15 cellular contexts compared by ENCODE assay signal in the genomic region with DNA sequence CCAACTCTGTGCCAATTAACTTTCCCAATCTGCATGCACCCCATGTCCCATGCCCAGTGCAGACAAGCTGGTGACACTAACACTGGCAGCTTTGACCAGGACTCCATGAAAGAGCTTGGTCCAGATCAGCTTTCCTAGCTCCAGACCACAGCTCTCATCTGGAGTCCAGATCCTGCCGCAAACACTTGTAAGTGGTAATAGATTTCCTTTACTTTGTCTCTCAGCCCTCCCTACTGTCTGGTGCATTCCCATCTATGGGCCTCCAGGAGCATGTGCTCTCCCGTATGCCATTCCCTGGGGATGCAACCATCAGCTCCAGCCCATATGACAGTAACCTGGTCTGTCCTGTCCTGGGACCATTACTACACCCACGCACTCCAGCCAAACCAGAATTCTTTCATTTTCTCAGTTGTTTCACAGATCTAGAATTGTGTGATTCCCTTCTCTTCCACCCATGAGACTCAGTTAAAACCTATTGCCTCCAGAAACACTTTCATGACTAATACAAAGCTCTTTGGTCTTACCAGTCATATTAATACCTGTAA.
"Had no signal": no experiment of that assay in that cellular context is flagged by ENCODE, and none has a peak within 500 bp of the region (broad histone marks: within the 10 kb centered on the region; RNA-seq: fewer than 3 reads in every experiment).

No MANE protein-coding gene starts in this region.

- H3K4me2 ChIP-seq: smooth muscle cell had no signal

- H3K4me3 ChIP-seq: body of pancreas, smooth muscle cell had no signal

- ATAC-seq: activated CD4-positive, CD25-positive, alpha-beta regulatory T cell treated with anti-CD3 and anti-CD28 coated beads, Interleukin-2, amount 50 U/mL, for 24 hours; body of pancreas; effector memory CD8-positive, alpha-beta T cell; left lobe of liver; stimulated activated memory B cell treated with anti-CD40 and anti-IgM and Interleukin-4, amounts not matched to agents 10 μg/mL and 1 μg/mL and 100 μg/mL, for 72 hours had no signal

- DNase-seq: activated effector memory CD4-positive, alpha-beta T cell treated with Interleukin-2 at 50 U/mL for 16 hours; activated T-cell treated with anti-CD3 and anti-CD28 coated beads, Interleukin-2, amount 50 U/mL, for 1 hour; body of pancreas; effector memory CD8-positive, alpha-beta T cell; retina; substantia nigra had no signal

- H3K27me3 ChIP-seq: body of pancreas had no signal

- H3K27ac Mint-ChIP-seq: activated naive CD4-positive, alpha-beta T cell treated with anti-CD3 and anti-CD28 coated beads, Interleukin-2, amount 50 U/mL, for 24 hours; dendritic cell treated with granulocyte-macrophage colony-stimulating factor and Interleukin-4, amounts not matched to agents 40 ng/mL and 50 ng/mL, for 4 days; effector memory CD8-positive, alpha-beta T cell; memory B cell; stimulated activated memory B cell treated with anti-CD40 and anti-IgM and Interleukin-4, amounts not matched to agents 10 μg/mL and 1 μg/mL and 100 μg/mL, for 72 hours; T-helper 2 cell treated with Interferon-gamma antibody and Interleukin-4, amounts not matched to agents 5 μg/mL and 100 μg/mL, for 36 hours had no signal

- H3K36me3 Mint-ChIP-seq: activated naive CD4-positive, alpha-beta T cell treated with anti-CD3 and anti-CD28 coated beads, Interleukin-2, amount 50 U/mL, for 24 hours; memory B cell; stimulated activated memory B cell treated with anti-CD40 and anti-IgM and Interleukin-4, amounts not matched to agents 10 μg/mL and 1 μg/mL and 100 μg/mL, for 72 hours had no signal

- H3K9me3 Mint-ChIP-seq: activated naive CD4-positive, alpha-beta T cell treated with anti-CD3 and anti-CD28 coated beads, Interleukin-2, amount 50 U/mL, for 24 hours; dendritic cell treated with granulocyte-macrophage colony-stimulating factor and Interleukin-4, amounts not matched to agents 40 ng/mL and 50 ng/mL, for 4 days; effector memory CD8-positive, alpha-beta T cell; memory B cell; stimulated activated memory B cell treated with anti-CD40 and anti-IgM and Interleukin-4, amounts not matched to agents 10 μg/mL and 1 μg/mL and 100 μg/mL, for 72 hours; T-helper 2 cell treated with Interferon-gamma antibody and Interleukin-4, amounts not matched to agents 5 μg/mL and 100 μg/mL, for 36 hours had no signal

- H3K4me3 Mint-ChIP-seq: activated naive CD4-positive, alpha-beta T cell treated with anti-CD3 and anti-CD28 coated beads, Interleukin-2, amount 50 U/mL, for 24 hours; dendritic cell treated with granulocyte-macrophage colony-stimulating factor and Interleukin-4, amounts not matched to agents 40 ng/mL and 50 ng/mL, for 4 days; effector memory CD8-positive, alpha-beta T cell; memory B cell; stimulated activated memory B cell treated with anti-CD40 and anti-IgM and Interleukin-4, amounts not matched to agents 10 μg/mL and 1 μg/mL and 100 μg/mL, for 72 hours; T-helper 2 cell treated with Interferon-gamma antibody and Interleukin-4, amounts not matched to agents 5 μg/mL and 100 μg/mL, for 36 hours had no signal

- H3K9me3 ChIP-seq: body of pancreas had no signal

- H3K27ac ChIP-seq: epithelial cell of prostate had no signal
